In the genomic region with DNA sequence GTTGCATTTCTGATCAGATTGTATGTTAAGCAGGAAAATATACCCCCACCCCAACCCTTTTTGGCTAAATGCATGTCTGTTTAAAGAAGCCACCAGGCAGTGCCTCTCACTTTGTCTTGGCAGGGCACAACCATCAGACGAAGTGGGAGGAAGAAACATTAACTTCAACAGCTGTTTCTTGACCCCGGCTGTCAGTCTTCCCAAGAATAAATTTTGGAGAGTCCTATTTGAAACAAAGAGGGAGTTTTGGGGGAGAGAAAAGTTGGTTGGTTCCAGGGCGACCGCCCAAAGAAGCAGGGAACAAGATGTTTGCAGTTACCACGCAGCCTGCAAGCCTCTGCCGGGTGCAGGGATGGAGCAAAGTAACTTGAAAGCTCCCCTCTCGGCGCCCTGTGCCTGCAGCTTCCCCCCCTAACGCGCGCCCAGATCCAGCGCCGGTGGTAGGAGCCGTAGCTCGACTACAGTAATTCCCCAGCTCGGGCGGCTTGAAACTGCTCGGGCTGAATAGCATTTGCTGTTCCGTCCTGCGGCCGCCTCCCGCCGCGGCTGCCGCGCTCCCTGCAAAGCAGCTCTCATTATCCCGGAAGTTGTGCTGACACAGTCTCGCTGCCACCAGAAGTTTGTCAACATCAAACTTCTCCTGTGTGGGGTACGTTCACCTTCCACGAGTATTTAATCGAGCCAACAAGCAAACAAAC, we compare ENCODE assay signal across 8 cellular contexts.
DNase-seq lines count a peak whose midpoint lies in the region; ATAC-seq and TF ChIP-seq lines count a peak whose summit lies in the region.

No MANE protein-coding gene starts in this region.

- H3K27me3 ChIP-seq in PC-9 (ENCODE audit: insufficient read depth, low read depth) (no peaks in the 10 kb centered on the region), esophagus (ENCODE audit: control insufficient read depth in 1 of 2, insufficient read depth in 2 of 2, low read length in 2 of 2) (no peaks in the 10 kb centered on the region), mucosa of rectum (ENCODE audit: control insufficient read depth in 2 of 2, insufficient read depth in 2 of 2, low read length in 2 of 2) (no peaks in the 10 kb centered on the region)

- H4K20me1 ChIP-seq in PC-9 (ENCODE audit: insufficient read depth): no peaks in the 10 kb centered on the region

- DNase-seq in DMS114 treated with DMSO at 0.1 percent for 48 hours (lab: John Stamatoyannopoulos, UW; ENCODE audit: unreplicated experiment): peak; percentile 56
- peak; percentile 97 for DNase-seq in KBM-7
- DNase-seq in PC-9: peak; percentile 81 to 94
- peak; percentile 83 for DNase-seq in activated T-cell treated with anti-CD3 and anti-CD28 coated beads, Interleukin-2, amount 50 U/mL, for 4 hours
- peak; percentile 48 to 65 for DNase-seq in stimulated activated CD8-positive, alpha-beta memory T cell treated with anti-CD3 and anti-CD28 coated beads, Interleukin-4, amount 100 ng/mL, for 4 hours (ENCODE audit: low read depth in 2 of 2, low spot score in 1 of 2)

- H3K9me3 ChIP-seq in PC-9 (ENCODE audit: insufficient read depth, low read depth) (no peaks in the 10 kb centered on the region), esophagus (ENCODE audit: control insufficient read depth in 2 of 2, insufficient read depth in 1 of 2, low read depth in 1 of 2, low read length in 1 of 2) (no peaks in the 10 kb centered on the region), mucosa of rectum (ENCODE audit: control insufficient read depth in 2 of 2, low read length in 2 of 2) (no peaks in the 10 kb centered on the region)

- no peak for TF ChIP-seq CTCF in PC-9 (conservative IDR thresholded peaks at IDR 0.05)

- H3K4me3 ChIP-seq in PC-9 (peak overlapping the region; percentile 52), esophagus (ENCODE audit: low read depth in 1 of 2, low read length in 2 of 2) (peak overlapping the region; percentile 44 to 59), mucosa of rectum (ENCODE audit: low read length in 2 of 2) (peak overlapping the region; percentile 78)

- H3K9me2 ChIP-seq in PC-9 (ENCODE audit: insufficient read depth): no peaks in the 10 kb centered on the region

- H3K9ac ChIP-seq in mucosa of rectum (ENCODE audit: low read depth in 1 of 2, low read length in 2 of 2): peak overlapping the region; percentile 64 to 75

- no peaks in the 10 kb centered on the region for H3K9me3 Mint-ChIP-seq in activated T-cell treated with anti-CD3 and anti-CD28 coated beads, Interleukin-2, amount 50 U/mL, for 4 hours

- H3K36me3 Mint-ChIP-seq in activated T-cell treated with anti-CD3 and anti-CD28 coated beads, Interleukin-2, amount 50 U/mL, for 4 hours (ENCODE audit: insufficient read depth): no peaks in the 10 kb centered on the region

- intact Hi-C loops in PC-9 (cut with micrococcal nuclease; ENCODE audit: unreplicated experiment): loop anchor here (1.0 to 2.0 kb wide), 8 partner anchors 64 to 427 kb away; a partner anchor contains a TSS

- peak overlapping the region; percentile 86 for H3K4me3 Mint-ChIP-seq in activated T-cell treated with anti-CD3 and anti-CD28 coated beads, Interleukin-2, amount 50 U/mL, for 4 hours

- peak overlapping the region; percentile 80 for H3K4me2 ChIP-seq in PC-9

- H3K79me2 ChIP-seq in PC-9 (ENCODE audit: low read depth): no peaks in the 10 kb centered on the region

- peaks cover 43% of the 10 kb centered on the region for H3K4me1 Mint-ChIP-seq in activated T-cell treated with anti-CD3 and anti-CD28 coated beads, Interleukin-2, amount 50 U/mL, for 4 hours (ENCODE audit: low read depth)

- CTCF ChIA-PET in PC-9 (lab: Charles Lee): interaction anchor here (0.6 to 1.4 kb wide), 4 partner anchors 101 to 406 kb away, joined by 3 to 8 read pairs (median 4); a partner anchor contains a TSS

- POLR2A ChIA-PET in PC-9 (lab: Charles Lee; ENCODE audit: unreplicated experiment): interaction anchor here (0.6 to 2.4 kb wide), 5 partner anchors 26 to 156 kb away, joined by 3 to 50 read pairs (median 7); a partner anchor contains a TSS

- WGBS in esophagus, 2 donors: 0% methylated on average over 26 to 31 of the region's 31 CpGs

- peak overlapping the region; percentile 72 for H2AFZ ChIP-seq in PC-9

- no peaks in the 10 kb centered on the region for H3K27me3 Mint-ChIP-seq in activated T-cell treated with anti-CD3 and anti-CD28 coated beads, Interleukin-2, amount 50 U/mL, for 4 hours (ENCODE audit: low read depth)

- H3K27ac ChIP-seq in PC-9 (peak overlapping the region; percentile 76), esophagus (ENCODE audit: low read depth in 2 of 2, low read length in 1 of 2) (peak overlapping the region; percentile 89 to 95), mucosa of rectum (ENCODE audit: low read depth in 2 of 2, low read length in 2 of 2) (peak overlapping the region; percentile 88 to 92)

- H3K4me1 ChIP-seq in PC-9 (replicated peaks; ENCODE audit: insufficient read depth) (peaks cover 38% of the 10 kb centered on the region), esophagus (ENCODE audit: control insufficient read depth in 2 of 2, insufficient read depth in 2 of 2, low read length in 1 of 2) (peaks cover 0 to 7% of the 10 kb centered on the region in 2 donors), mucosa of rectum (ENCODE audit: control insufficient read depth in 2 of 2, insufficient read depth in 2 of 2, low read length in 2 of 2) (peaks cover 15 to 25% of the 10 kb centered on the region in 2 donors)

- in situ Hi-C loops in KBM-7 (cut with MboI; ENCODE audit: low pct_unique_long_range_greater_than_20kb, low sequenced_read_pairs): no loop called here

- peaks cover 18% of the 10 kb centered on the region for H3F3A ChIP-seq in PC-9 (ENCODE audit: insufficient read depth, low read depth)

- ATAC-seq in GM21576 (IDR thresholded peaks at IDR 0.05; ENCODE audit: unreplicated experiment): peak; percentile 83
- ATAC-seq in activated T-cell treated with anti-CD3 and anti-CD28 coated beads, Interleukin-2, amount 50 U/mL, for 4 hours: peak; percentile 95

- BruUV-seq in PC-9 (replicated peaks; lab: Mats Ljungman, UMichigan): no TSS peak

- H3K36me3 ChIP-seq in PC-9 (ENCODE audit: low read depth): no peaks in the 10 kb centered on the region
- no peaks in the 10 kb centered on the region for H3K36me3 ChIP-seq in esophagus (ENCODE audit: control insufficient read depth in 2 of 2, insufficient read depth in 2 of 2, low read length in 1 of 2)
- H3K36me3 ChIP-seq in mucosa of rectum (ENCODE audit: control insufficient read depth in 2 of 2, insufficient read depth in 2 of 2, low read length in 2 of 2): no peaks in the 10 kb centered on the region

Comparison
In these comparisons a context has a peak if more than half of its experiments do, and no peak if none do; other contexts are left out.
1. Peak in every context shown above with its lines: DNase-seq, ATAC-seq, H3K4me3 ChIP-seq and H3K27ac ChIP-seq.